ENCODE assay signal across 8 cellular contexts in genomic region chr9:133460405-133461175, GRCh38. TPM values are rescaled to one million over a fixed set of nuclear protein-coding genes. Genes with fewer than 3 reads are reported as not detected.
DNase-seq lines count a peak whose midpoint lies in the region; ATAC-seq and TF ChIP-seq lines count a peak whose summit lies in the region.

No MANE protein-coding gene starts in this region.

- peak overlapping the region; percentile 68 for H3K4me3 Mint-ChIP-seq in activated T-cell treated with anti-CD3 and anti-CD28 coated beads, Interleukin-2, amount 50 U/mL, for 4 hours
- H3K4me3 Mint-ChIP-seq in H9: peak overlapping the region; percentile 84 to 92
- H3K4me3 Mint-ChIP-seq in activated CD8-positive, alpha-beta T cell treated with anti-CD3 and anti-CD28 coated beads, Interleukin-2, amount 10 ng/mL, durations not matched to agents 7 days and 5 days: peak overlapping the region; percentile 61

- H3K23me2 ChIP-seq in H9 (ENCODE audit: insufficient read length, low read depth, low read length, poor library complexity, severe bottlenecking): peaks cover 13% of the 10 kb centered on the region

- no peak overlapping the region for H3K23ac ChIP-seq in H9 (ENCODE audit: insufficient read length, low read depth, low read length)

- no peak overlapping the region for H3K4ac ChIP-seq in H9 (ENCODE audit: low read depth, low read length)

- H2BK15ac ChIP-seq in H9 (ENCODE audit: low read depth, low read length): no peak overlapping the region

- no peak overlapping the region for H2BK120ac ChIP-seq in H9 (ENCODE audit: low read depth, low read length, poor library complexity, severe bottlenecking)

- H3K27ac Mint-ChIP-seq in H9: peak overlapping the region; percentile 90 to 97 (median 96); a peak in 6 of 7 replicates
- H3K27ac Mint-ChIP-seq in activated CD8-positive, alpha-beta T cell treated with anti-CD3 and anti-CD28 coated beads, Interleukin-2, amount 10 ng/mL, durations not matched to agents 7 days and 5 days: peak overlapping the region; percentile 67

- H3K9ac ChIP-seq in H9 (ENCODE audit: extremely low read depth, insufficient read length, low read length): peak overlapping the region; percentile 52

- no peak overlapping the region for H2BK20ac ChIP-seq in H9 (ENCODE audit: low read depth, low read length, poor library complexity, severe bottlenecking)

- ATAC-seq in activated T-cell treated with anti-CD3 and anti-CD28 coated beads, Interleukin-2, amount 50 U/mL, for 4 hours: peak; percentile 1 to 3
- no peak for ATAC-seq in activated CD8-positive, alpha-beta T cell treated with anti-CD3 and anti-CD28 coated beads, Interleukin-2, amount 10 ng/mL, durations not matched to agents 7 days and 5 days
- ATAC-seq in gastroesophageal sphincter (peak; percentile 35), omental fat pad (ENCODE audit: low FRiP score) (peak; percentile 8), GM18870 (IDR thresholded peaks at IDR 0.05; ENCODE audit: unreplicated experiment) (no peak)

- H3K36me3 ChIP-seq in gastroesophageal sphincter: peaks cover 0 to 24% of the 10 kb centered on the region in 2 donors

- no peak for TF ChIP-seq EP300 in gastroesophageal sphincter (IDR thresholded peaks at IDR 0.05)

- H2AK5ac ChIP-seq in H9 (ENCODE audit: insufficient read length, low read length): no peak overlapping the region

- H3K27ac ChIP-seq in H9 (ENCODE audit: insufficient read length, low read depth, low read length) (no peak overlapping the region), gastroesophageal sphincter (peak overlapping the region; percentile 83 to 97 (median 93))

- H4K8ac ChIP-seq in H9 (replicated peaks; ENCODE audit: insufficient read length, low read depth, low read length): no peak overlapping the region

- DNase-seq in activated T-cell treated with anti-CD3 and anti-CD28 coated beads, Interleukin-2, amount 50 U/mL, for 4 hours: peak; percentile 33
- DNase-seq in activated T-cell treated with anti-CD3 and anti-CD28 coated beads for 4 hours (no peak), H9 (peak; percentile 82), NCI-H1105 treated with DMSO at 0.1 percent for 48 hours (lab: John Stamatoyannopoulos, UW) (peak; percentile 58), omental fat pad (ENCODE audit: low spot score) (no peak)
- peak; percentile 42 for DNase-seq in activated CD8-positive, alpha-beta T cell treated with anti-CD3 and anti-CD28 coated beads, Interleukin-2, amount 10 ng/mL, durations not matched to agents 7 days and 5 days

- H3K79me1 ChIP-seq in H9 (ENCODE audit: insufficient read depth, low read depth, low read length, poor library complexity, severe bottlenecking): no peaks in the 10 kb centered on the region

- peak overlapping the region; percentile 53 for H3K4me2 ChIP-seq in H9 (ENCODE audit: insufficient read depth, insufficient read length, low read length)

- no peaks in the 10 kb centered on the region for H3K9me3 ChIP-seq in H9 (ENCODE audit: control insufficient read depth, low read depth, low read length)
- H3K9me3 ChIP-seq in gastroesophageal sphincter: no peaks in the 10 kb centered on the region

- H3K56ac ChIP-seq in H9 (ENCODE audit: insufficient read length, low read depth, low read length): no peak overlapping the region

- peak overlapping the region; percentile 76 to 90 for H3K4me3 ChIP-seq in gastroesophageal sphincter

- H2BK12ac ChIP-seq in H9 (ENCODE audit: insufficient read length, low read depth, low read length): no peak overlapping the region

- H3K4me1 ChIP-seq in H9 (ENCODE audit: insufficient read depth, low read length) (peaks cover 7% of the 10 kb centered on the region; the same call in 1 of the 2 replicates), gastroesophageal sphincter (peaks cover 0 to 28% (median 4%) of the 10 kb centered on the region in 3 donors)

- H4K5ac ChIP-seq in H9 (ENCODE audit: insufficient read length, low read depth, low read length): no peak overlapping the region

- H3K27me3 ChIP-seq in H9 (ENCODE audit: insufficient read depth, low read length) (no peaks in the 10 kb centered on the region), gastroesophageal sphincter (no peaks in the 10 kb centered on the region)

- H3K36me3 Mint-ChIP-seq in activated T-cell treated with anti-CD3 and anti-CD28 coated beads, Interleukin-2, amount 50 U/mL, for 4 hours (ENCODE audit: insufficient read depth): no peaks in the 10 kb centered on the region
- peaks cover 0 to 12% (median 3%) of the 10 kb centered on the region in 3 experiments; a peak in 4 of 7 replicates for H3K36me3 Mint-ChIP-seq in H9 (ENCODE audit: insufficient read depth in 1 of 3, low read depth in 3 of 3)
- H3K36me3 Mint-ChIP-seq in activated CD8-positive, alpha-beta T cell treated with anti-CD3 and anti-CD28 coated beads, Interleukin-2, amount 10 ng/mL, durations not matched to agents 7 days and 5 days (ENCODE audit: low read depth): no peaks in the 10 kb centered on the region

- no peak for TF ChIP-seq CTCF in H9 (conservative IDR thresholded peaks at IDR 0.05)
- no peak for TF ChIP-seq CTCF in gastroesophageal sphincter (IDR thresholded peaks at IDR 0.05)
- no peak for TF ChIP-seq CTCF in omental fat pad (IDR thresholded peaks at IDR 0.05)

- H4K20me1 ChIP-seq in H9 (ENCODE audit: control insufficient read depth, insufficient read depth, insufficient read length): peaks cover 2% of the 10 kb centered on the region

- no peak overlapping the region for H2BK5ac ChIP-seq in H9 (ENCODE audit: insufficient read length, low read length)

- no peak overlapping the region for H3K18ac ChIP-seq in H9 (ENCODE audit: insufficient read length, low read depth, low read length)

- WGBS in H9 (ENCODE audit: extremely low coverage, insufficient read length, low lambda C conversion rate): no CpG with 5 or more reads among the region's 30 CpGs
- 16 to 39% methylated on average over 5 to 7 of the region's 30 CpGs for WGBS in gastroesophageal sphincter (ENCODE audit: low coverage in 1 of 2), 2 donors

- H3T11ph ChIP-seq in H9 (ENCODE audit: low read length): no peak overlapping the region

- POLR2A ChIA-PET in activated CD8-positive, alpha-beta T cell treated with anti-CD3 and anti-CD28 coated beads, Interleukin-2, amount 10 ng/mL, durations not matched to agents 7 days and 5 days (lab: Charles Lee): no interaction called here

- TF ChIP-seq POLR2A in gastroesophageal sphincter (IDR thresholded peaks at IDR 0.05): no peak

- H3K27me3 Mint-ChIP-seq in activated T-cell treated with anti-CD3 and anti-CD28 coated beads, Interleukin-2, amount 50 U/mL, for 4 hours (ENCODE audit: low read depth): no peaks in the 10 kb centered on the region
- H3K27me3 Mint-ChIP-seq in H9 (ENCODE audit: low read depth): peaks cover 7% of the 10 kb centered on the region; the same call in 1 of the 2 replicates
- peaks cover 12% of the 10 kb centered on the region for H3K27me3 Mint-ChIP-seq in activated CD8-positive, alpha-beta T cell treated with anti-CD3 and anti-CD28 coated beads, Interleukin-2, amount 10 ng/mL, durations not matched to agents 7 days and 5 days (ENCODE audit: low read depth)

- H4K91ac ChIP-seq in H9 (ENCODE audit: insufficient read length, low read depth, low read length): no peak overlapping the region

- H3K14ac ChIP-seq in H9 (ENCODE audit: insufficient read depth, low read length): no peak overlapping the region

- H3K79me2 ChIP-seq in H9 (ENCODE audit: insufficient read depth, low read length): no peaks in the 10 kb centered on the region

- H3K9me3 Mint-ChIP-seq in activated T-cell treated with anti-CD3 and anti-CD28 coated beads, Interleukin-2, amount 50 U/mL, for 4 hours: no peaks in the 10 kb centered on the region
- no peaks in the 10 kb centered on the region; a peak in 1 of 5 replicates for H3K9me3 Mint-ChIP-seq in H9
- H3K9me3 Mint-ChIP-seq in activated CD8-positive, alpha-beta T cell treated with anti-CD3 and anti-CD28 coated beads, Interleukin-2, amount 10 ng/mL, durations not matched to agents 7 days and 5 days (ENCODE audit: insufficient read depth): no peaks in the 10 kb centered on the region

- peaks cover 5% of the 10 kb centered on the region for H3K4me1 Mint-ChIP-seq in activated T-cell treated with anti-CD3 and anti-CD28 coated beads, Interleukin-2, amount 50 U/mL, for 4 hours (ENCODE audit: low read depth)
- H3K4me1 Mint-ChIP-seq in H9: peaks cover 18 to 33% of the 10 kb centered on the region in 2 experiments
- peaks cover 14% of the 10 kb centered on the region for H3K4me1 Mint-ChIP-seq in activated CD8-positive, alpha-beta T cell treated with anti-CD3 and anti-CD28 coated beads, Interleukin-2, amount 10 ng/mL, durations not matched to agents 7 days and 5 days (ENCODE audit: low read depth)

- CTCF ChIA-PET in activated CD8-positive, alpha-beta T cell treated with anti-CD3 and anti-CD28 coated beads, Interleukin-2, amount 10 ng/mL, durations not matched to agents 7 days and 5 days (lab: Charles Lee): interaction anchor here (1.0 kb wide), 1 partner anchor 48 kb away, joined by 3 read pairs; no protein-coding TSS in a partner anchor

- no peak overlapping the region for H2AFZ ChIP-seq in H9 (ENCODE audit: low read length)

RNA-seq across cellular contexts. Expression of gene CACFD1, which starts 0.8 kb away (rescaled TPM):
- total RNA-seq in activated T-cell treated with anti-CD3 and anti-CD28 coated beads, Interleukin-2, amount 50 U/mL, for 4 hours: 1 to 10 TPM in 1 of 3 donors, under 1 TPM in 2; 0.73 to 1.1 (median 0.86) TPM
- total RNA-seq in H9 (2021) (20.0 and 20.2 TPM in 2 replicates), gastroesophageal sphincter (10 to 100 TPM; 15.3 to 22.3 (median 16.0) TPM), omental fat pad (1 to 10 TPM; 2.7 to 6.9 (median 4.8) TPM)
- total RNA-seq in activated CD8-positive, alpha-beta T cell treated with anti-CD3 and anti-CD28 coated beads, Interleukin-2, amount 10 ng/mL, durations not matched to agents 7 days and 5 days: 1 to 10 TPM; 1.3 to 2.4 TPM

RNA-seq across cellular contexts. Expression of gene SLC2A6, which starts 18.3 kb away (rescaled TPM):
- total RNA-seq in activated T-cell treated with anti-CD3 and anti-CD28 coated beads, Interleukin-2, amount 50 U/mL, for 4 hours: 1 to 10 TPM; 4.9 to 5.3 (median 5.2) TPM
- total RNA-seq in H9 (2021): 18.7 and 19.5 TPM in 2 replicates
- 10 to 100 TPM; 14.1 to 17.0 TPM for total RNA-seq in activated CD8-positive, alpha-beta T cell treated with anti-CD3 and anti-CD28 coated beads, Interleukin-2, amount 10 ng/mL, durations not matched to agents 7 days and 5 days
- total RNA-seq in gastroesophageal sphincter: 10 to 100 TPM in 1 of 4 donors, 1 to 10 TPM in 3; 1.7 to 11.8 (median 5.2) TPM
- total RNA-seq in omental fat pad: 1 to 10 TPM; 2.1 to 4.9 (median 4.1) TPM

RNA-seq across cellular contexts. Expression of gene ADAMTS13, which starts 38.4 kb away (rescaled TPM):
- under 1 TPM; 0.60 to 0.91 (median 0.79) TPM for total RNA-seq in activated T-cell treated with anti-CD3 and anti-CD28 coated beads, Interleukin-2, amount 50 U/mL, for 4 hours
- total RNA-seq in H9 (2021) (8.2 and 8.8 TPM in 2 replicates), gastroesophageal sphincter (1 to 10 TPM in 3 of 4 donors, under 1 TPM in 1; 0.94 to 2.7 (median 2.1) TPM), omental fat pad (1 to 10 TPM; 1.1 to 3.0 (median 1.2) TPM)
- total RNA-seq in activated CD8-positive, alpha-beta T cell treated with anti-CD3 and anti-CD28 coated beads, Interleukin-2, amount 10 ng/mL, durations not matched to agents 7 days and 5 days: 1 to 10 TPM; 1.4 to 2.5 TPM

RNA-seq across cellular contexts. Expression of gene REXO4, which starts 42.8 kb away (rescaled TPM):
- 10 to 100 TPM; 67.5 to 79.5 (median 79.3) TPM for total RNA-seq in activated T-cell treated with anti-CD3 and anti-CD28 coated beads, Interleukin-2, amount 50 U/mL, for 4 hours
- total RNA-seq in H9 (2021) (33.6 and 35.2 TPM in 2 replicates), gastroesophageal sphincter (10 to 100 TPM; 11.2 to 29.9 (median 18.1) TPM), omental fat pad (10 to 100 TPM; 11.5 to 18.1 (median 15.4) TPM)
- total RNA-seq in activated CD8-positive, alpha-beta T cell treated with anti-CD3 and anti-CD28 coated beads, Interleukin-2, amount 10 ng/mL, durations not matched to agents 7 days and 5 days: 10 to 100 TPM; 23.6 to 25.7 TPM

Comparison
In these comparisons a context has a peak if more than half of its experiments do, and no peak if none do; other contexts are left out.
1. DNase-seq: peak in activated T-cell treated with anti-CD3 and anti-CD28 coated beads, Interleukin-2, amount 50 U/mL, for 4 hours (single experiment), H9 (single experiment), NCI-H1105 treated with DMSO at 0.1 percent for 48 hours (single experiment) and activated CD8-positive, alpha-beta T cell treated with anti-CD3 and anti-CD28 coated beads, Interleukin-2, amount 10 ng/mL, durations not matched to agents 7 days and 5 days (single experiment); none in activated T-cell treated with anti-CD3 and anti-CD28 coated beads for 4 hours (single experiment) and omental fat pad (single experiment).
2. ATAC-seq: peak in activated T-cell treated with anti-CD3 and anti-CD28 coated beads, Interleukin-2, amount 50 U/mL, for 4 hours (2 of 2), gastroesophageal sphincter (single experiment) and omental fat pad (single experiment); none in activated CD8-positive, alpha-beta T cell treated with anti-CD3 and anti-CD28 coated beads, Interleukin-2, amount 10 ng/mL, durations not matched to agents 7 days and 5 days (single experiment) and GM18870 (single experiment).
3. Peak in every context shown above with its lines, with median percentiles within 50 percentile points of each other: H3K4me3 Mint-ChIP-seq.